Comparison of ENCODE assay signal across 8 cellular contexts in the genomic region with DNA sequence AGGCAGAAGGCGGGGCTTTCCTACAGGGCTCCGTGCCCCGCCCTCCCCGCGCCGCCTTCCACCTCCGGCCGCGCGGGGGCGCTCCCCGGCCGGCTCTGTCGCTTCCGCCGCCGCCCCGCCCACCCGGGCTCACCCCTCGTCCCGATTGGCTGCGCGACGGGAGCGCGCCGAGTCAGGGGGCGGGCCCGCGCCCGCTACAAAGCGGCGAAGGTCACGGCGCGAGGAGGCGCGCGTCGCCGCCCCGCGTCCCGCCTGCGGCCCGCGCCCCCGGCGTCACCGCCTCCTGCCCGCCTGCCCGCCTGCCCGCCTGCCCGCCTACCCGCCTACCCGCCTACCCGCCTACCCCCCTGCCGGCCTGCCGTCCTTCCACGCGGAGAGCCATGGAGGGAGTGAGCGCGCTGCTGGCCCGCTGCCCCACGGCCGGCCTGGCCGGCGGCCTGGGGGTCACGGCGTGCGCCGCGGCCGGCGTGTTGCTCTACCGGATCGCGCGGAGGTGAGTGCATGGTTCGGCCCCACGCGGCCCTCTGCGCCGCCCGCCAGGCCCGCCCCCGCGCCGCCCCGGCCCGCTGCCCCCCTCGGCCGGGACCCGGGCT. TPM values are rescaled to one million over a fixed set of nuclear protein-coding genes. Genes with fewer than 3 reads are reported as not detected.
DNase-seq lines count a peak whose midpoint lies in the region; ATAC-seq and TF ChIP-seq lines count a peak whose summit lies in the region.

A gene with protein sequence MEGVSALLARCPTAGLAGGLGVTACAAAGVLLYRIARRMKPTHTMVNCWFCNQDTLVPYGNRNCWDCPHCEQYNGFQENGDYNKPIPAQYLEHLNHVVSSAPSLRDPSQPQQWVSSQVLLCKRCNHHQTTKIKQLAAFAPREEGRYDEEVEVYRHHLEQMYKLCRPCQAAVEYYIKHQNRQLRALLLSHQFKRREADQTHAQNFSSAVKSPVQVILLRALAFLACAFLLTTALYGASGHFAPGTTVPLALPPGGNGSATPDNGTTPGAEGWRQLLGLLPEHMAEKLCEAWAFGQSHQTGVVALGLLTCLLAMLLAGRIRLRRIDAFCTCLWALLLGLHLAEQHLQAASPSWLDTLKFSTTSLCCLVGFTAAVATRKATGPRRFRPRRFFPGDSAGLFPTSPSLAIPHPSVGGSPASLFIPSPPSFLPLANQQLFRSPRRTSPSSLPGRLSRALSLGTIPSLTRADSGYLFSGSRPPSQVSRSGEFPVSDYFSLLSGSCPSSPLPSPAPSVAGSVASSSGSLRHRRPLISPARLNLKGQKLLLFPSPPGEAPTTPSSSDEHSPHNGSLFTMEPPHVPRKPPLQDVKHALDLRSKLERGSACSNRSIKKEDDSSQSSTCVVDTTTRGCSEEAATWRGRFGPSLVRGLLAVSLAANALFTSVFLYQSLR (plus strand): TSS at position 361 of the 593 bp plus-strand sequence. CDS start 20 bp downstream, at position 381.

- H3K27me3 ChIP-seq in DOHH2 (ENCODE audit: control insufficient read depth, low read length) (no peaks in the 10 kb centered on the region), Karpas-422 (ENCODE audit: low read length) (no peaks in the 10 kb centered on the region), neuron (ENCODE audit: insufficient read depth, low read length) (no peaks in the 10 kb centered on the region)

- peak within 1 kb of the TSS; percentile 86 for H3K4me3 ChIP-seq in DOHH2 (ENCODE audit: low read length)
- peak within 1 kb of the TSS; percentile 75 for H3K4me3 ChIP-seq in Karpas-422 (ENCODE audit: low read length)
- H3K4me3 ChIP-seq in foreskin fibroblast (ENCODE audit: low read depth in 1 of 2, low read length in 2 of 2) = peak within 1 kb of the TSS; percentile 63 to 68
- H3K4me3 ChIP-seq in neuron (ENCODE audit: low read length) = peak within 1 kb of the TSS; percentile 89

- no peaks in the 10 kb centered on the region for H3K9me2 ChIP-seq in DOHH2 (replicated peaks; ENCODE audit: control insufficient read depth, low read length)
- H3K9me2 ChIP-seq in Karpas-422 (replicated peaks; ENCODE audit: insufficient read depth, low read length) = no peaks in the 10 kb centered on the region

- H3K9me3 ChIP-seq in DOHH2 (ENCODE audit: control insufficient read depth, insufficient read depth, low read length) (no peaks in the 10 kb centered on the region), Karpas-422 (ENCODE audit: low read length) (no peaks in the 10 kb centered on the region), neuron (ENCODE audit: low read length) (no peaks in the 10 kb centered on the region)

- peaks cover 47% of the 10 kb centered on the region for H3K79me2 ChIP-seq in DOHH2 (ENCODE audit: control insufficient read depth, low read length)
- peaks cover 46% of the 10 kb centered on the region for H3K79me2 ChIP-seq in Karpas-422 (ENCODE audit: low read length)

- H3F3A ChIP-seq in DOHH2 (ENCODE audit: control insufficient read depth, insufficient read depth) = peaks cover 17% of the 10 kb centered on the region

- H4K20me1 ChIP-seq in DOHH2 (ENCODE audit: control insufficient read depth, insufficient read depth, low read depth, low read length) (peaks cover 17% of the 10 kb centered on the region), Karpas-422 (ENCODE audit: insufficient read depth, low read depth, low read length) (peaks cover 40% of the 10 kb centered on the region)

- peak; percentile 83 for TF ChIP-seq POLR2A in Raji (IDR thresholded peaks at IDR 0.05; ENCODE audit: insufficient read depth, low read depth, low read length)

- TF ChIP-seq CTCF in DOHH2 (IDR thresholded peaks at IDR 0.05; ENCODE audit: low read depth, low read length, poor library complexity, severe bottlenecking) (peak; percentile 74), foreskin fibroblast (IDR thresholded peaks at IDR 0.05; ENCODE audit: low read depth, low read length) (peak; percentile 38)

- H3K36me3 ChIP-seq in DOHH2 (ENCODE audit: control insufficient read depth, low read length) = peaks cover 11% of the 10 kb centered on the region
- peaks cover 13% of the 10 kb centered on the region; the same call in 1 of the 2 replicates for H3K36me3 ChIP-seq in Karpas-422 (ENCODE audit: insufficient read depth, low read length)
- no peaks in the 10 kb centered on the region for H3K36me3 ChIP-seq in neuron (ENCODE audit: insufficient read depth, low read length)

- no peak within 1 kb of the TSS for H2AFZ ChIP-seq in Karpas-422 (ENCODE audit: low read length)
- peak within 1 kb of the TSS; percentile 4 for H2AFZ ChIP-seq in neuron (ENCODE audit: low read depth, low read length)

- peak within 1 kb of the TSS; percentile 70 for H3K9ac ChIP-seq in Karpas-422 (ENCODE audit: low read length)

- peak; percentile 74 for ATAC-seq in GM21825 (IDR thresholded peaks at IDR 0.05; ENCODE audit: unreplicated experiment)

- H3K4me1 ChIP-seq in DOHH2 (ENCODE audit: control insufficient read depth, low read length) (peaks cover 46% of the 10 kb centered on the region), Karpas-422 (ENCODE audit: low read length) (peaks cover 44% of the 10 kb centered on the region), neuron (ENCODE audit: insufficient read depth, low read length) (peaks cover 43% of the 10 kb centered on the region)

- peak; percentile 98 for DNase-seq in Karpas-422
- DNase-seq in activated effector memory CD4-positive, alpha-beta T cell treated with anti-CD3 and anti-CD28 coated beads, Interleukin-2, amount 50 U/mL, for 16 hours = peak; percentile 98
- peak; percentile 94 to 98 for DNase-seq in foreskin fibroblast
- DNase-seq in stromal cell of bone marrow (ENCODE audit: low read depth) = peak; percentile 87

- peak within 1 kb of the TSS; percentile 93 for H3K4me2 ChIP-seq in DOHH2 (ENCODE audit: low read length)
- H3K4me2 ChIP-seq in Karpas-422 (ENCODE audit: low read depth, low read length, poor library complexity, severe bottlenecking) = peak within 1 kb of the TSS; percentile 86

- H3K27ac ChIP-seq in DOHH2 (ENCODE audit: low read depth, low read length) = peak within 1 kb of the TSS; percentile 27
- peak within 1 kb of the TSS; percentile 39 for H3K27ac ChIP-seq in Karpas-422 (ENCODE audit: low read length)

RNA-seq across cellular contexts. Expression of the gene that starts here (rescaled TPM):
- 9.3 and 12.2 TPM in 2 replicates for total RNA-seq in Karpas-422 (2014; rRNA removed; shearing (Covaris generic); ENCODE audit: low replicate concordance)

Comparison
In these comparisons a context has a peak if more than half of its experiments do, and no peak if none do; other contexts are left out.
1. Peak in every context shown above with its lines: DNase-seq, ATAC-seq, H3K4me3 ChIP-seq and H3K27ac ChIP-seq.